In the genomic region with DNA sequence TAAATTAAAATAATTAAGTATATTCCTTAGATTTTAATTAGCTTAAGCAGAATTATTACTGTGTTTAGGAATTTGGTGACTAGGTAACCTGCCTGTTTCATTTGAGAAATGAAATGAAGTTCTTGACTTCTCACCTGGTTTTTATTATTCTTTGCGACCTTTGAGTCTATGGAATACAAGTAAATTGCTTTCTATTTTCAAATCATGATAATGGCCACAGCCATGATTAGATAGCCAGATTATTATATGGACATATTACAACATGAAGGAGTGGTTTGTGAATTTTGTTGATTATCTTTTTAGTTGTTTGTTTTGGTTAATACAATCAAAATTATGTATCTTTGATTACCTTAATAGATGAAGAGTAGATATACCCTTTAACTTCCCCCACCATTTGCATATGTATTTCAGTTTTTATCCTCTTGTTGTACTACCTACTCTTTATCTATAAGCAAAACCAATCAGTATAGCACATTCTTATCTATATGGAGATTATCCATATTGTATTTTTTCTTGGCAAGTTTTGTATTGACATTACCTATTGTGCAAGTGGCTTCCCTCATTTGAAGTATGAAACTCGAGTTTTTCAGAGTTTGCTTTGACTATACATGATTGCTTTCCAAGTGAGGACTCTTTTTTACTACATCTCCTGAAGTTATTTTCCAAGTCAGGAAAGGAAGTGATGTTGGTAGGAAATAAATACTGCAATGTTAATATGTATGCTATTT, we compare ENCODE assay signal across 23 cellular contexts. TPM values are rescaled to one million over a fixed set of nuclear protein-coding genes. Genes with fewer than 3 reads are reported as not detected.
A peak's percentile ranks its signal among the peaks of the same experiment; 100 is the strongest.
DNase-seq lines count a peak whose midpoint lies in the region; ATAC-seq, FAIRE-seq and TF ChIP-seq lines count a peak whose summit lies in the region.
"Had no signal": no experiment of that assay in that cellular context is flagged by ENCODE, and none has a peak within 500 bp of the region (broad histone marks: within the 10 kb centered on the region; RNA-seq: fewer than 3 reads in every experiment).

No MANE protein-coding gene starts in this region.

- BruUV-seq in Caco-2 (replicated peaks; lab: Mats Ljungman, UMichigan) = no TSS peak

- H3K36me3 Mint-ChIP-seq in Caco-2 (ENCODE audit: insufficient read depth, unreplicated experiment) = peaks cover 33% of the 10 kb centered on the region
- H3K36me3 Mint-ChIP-seq in mesothelial cell of epicardium = peaks cover 27% of the 10 kb centered on the region

- FAIRE-seq in pancreas (lab: Jason Lieb, UNC) = peak; percentile 78
- FAIRE-seq: G401.6, GM12892 had no signal

- H3K4me1 ChIP-seq in Caco-2 (peaks cover 8% of the 10 kb centered on the region; the same call in 1 of the 2 replicates), pancreas (peaks cover 6 to 28% (median 19%) of the 10 kb centered on the region in 3 donors), upper lobe of left lung (peaks cover 0 to 24% (median 11%) of the 10 kb centered on the region in 4 donors)
- H3K4me1 ChIP-seq: SJCRH30 had no signal

- 46 to 49% methylated on average over 2 of the region's 2 CpGs for WGBS in pancreas, 2 donors
- 71 to 72% methylated on average over 2 of the region's 2 CpGs for WGBS in upper lobe of left lung, 2 donors

- no peaks in the 10 kb centered on the region for H3K27me3 Mint-ChIP-seq in Caco-2 (ENCODE audit: insufficient read depth, unreplicated experiment)
- H3K27me3 Mint-ChIP-seq in mesothelial cell of epicardium (ENCODE audit: low read depth) = no peaks in the 10 kb centered on the region
- H3K27me3 Mint-ChIP-seq: CD4-positive, alpha-beta memory T cell had no signal

- H3K9me3 ChIP-seq in Caco-2 (no peaks in the 10 kb centered on the region), pancreas (no peaks in the 10 kb centered on the region), upper lobe of left lung (no peaks in the 10 kb centered on the region)
- H3K9me3 ChIP-seq: SJCRH30 had no signal

- ATAC-seq in left colon (peak; percentile 77), pancreas (peak in 3 of 4 donors; percentile 24 to 62 (median 29)), upper lobe of left lung (ENCODE audit: low FRiP score in 2 of 2) (no peak), GM21737 (IDR thresholded peaks at IDR 0.05; ENCODE audit: unreplicated experiment) (no peak)
- ATAC-seq: Panc1 had no signal

- POLR2A ChIA-PET in Caco-2 (lab: Charles Lee) = no interaction called here

- TF ChIP-seq POLR2A in upper lobe of left lung (IDR thresholded peaks at IDR 0.05) = no peak

- CTCF ChIA-PET in Caco-2 (lab: Charles Lee) = no interaction called here

- H3K4me3 ChIP-seq in Caco-2 (ENCODE audit: low read depth, low read length) (no peak overlapping the region), choroid plexus epithelial cell (ENCODE audit: low read depth, low read length) (no peak overlapping the region), pancreas (no peak overlapping the region), upper lobe of left lung (no peak overlapping the region)
- H3K4me3 ChIP-seq: BLaER1 treated with 17β-estradiol and CSF1 and Interleukin-3, amounts not matched to agents 10 nM and 100 nM; SJCRH30 had no signal

- H3K4me3 Mint-ChIP-seq in Caco-2 (ENCODE audit: unreplicated experiment) = peak overlapping the region; percentile 5
- H3K4me3 Mint-ChIP-seq in mesothelial cell of epicardium = no peak overlapping the region
- H3K4me3 Mint-ChIP-seq: CD4-positive, alpha-beta memory T cell; H9 had no signal

- no peak overlapping the region for H3K27ac ChIP-seq in pancreas
- no peak overlapping the region for H3K27ac ChIP-seq in upper lobe of left lung
- H3K27ac ChIP-seq: BLaER1 treated with 17β-estradiol and CSF1 and Interleukin-3, amounts not matched to agents 10 nM and 100 nM; SJCRH30 had no signal

- no peak for TF ChIP-seq EP300 in upper lobe of left lung (IDR thresholded peaks at IDR 0.05)

- H3K9me3 Mint-ChIP-seq in Caco-2 (ENCODE audit: unreplicated experiment) (peaks cover 9% of the 10 kb centered on the region), mesothelial cell of epicardium (peaks cover 23% of the 10 kb centered on the region)

- peak overlapping the region; percentile 62 for H3K27ac Mint-ChIP-seq in Caco-2 (ENCODE audit: unreplicated experiment)
- H3K27ac Mint-ChIP-seq in mesothelial cell of epicardium = no peak overlapping the region
- H3K27ac Mint-ChIP-seq: H9 had no signal

- DNase-seq in Caco-2 (no peak), choroid plexus epithelial cell (ENCODE audit: low read depth) (peak; percentile 15), left colon (no peak), pancreas (no peak), upper lobe of left lung (no peak), OCI-M1 (lab: John Stamatoyannopoulos, UW) (no peak), mesothelial cell of epicardium (ENCODE audit: low spot score in 2 of 2, unreplicated experiment in 2 of 2) (no peak)
- DNase-seq: 8988T; CD4-positive, alpha-beta memory T cell; H9; Karpas-422; NCI-H1105 treated with DMSO at 0.1 percent for 48 hours; NCI-H2029 treated with DMSO at 0.1 percent for 48 hours; NCI-H226; NCI-H510A treated with DMSO at 0.1 percent for 48 hours; NCI-H748 treated with DMSO at 0.1 percent for 48 hours; NK-92 treated with Interleukin-12 subunit alpha and Interleukin-12 subunit beta, amount 100 ng/mL, for 24 hours; SJCRH30 had no signal

- TF ChIP-seq CTCF in Caco-2 (IDR thresholded peaks at IDR 0.05; ENCODE audit: insufficient read depth in 1 of 2, low read depth in 1 of 2, low read length in 1 of 2, severe bottlenecking in 1 of 2, unreplicated experiment in 1 of 2) (no peak), choroid plexus epithelial cell (conservative IDR thresholded peaks at IDR 0.05; ENCODE audit: low read depth, low read length) (no peak), pancreas (IDR thresholded peaks at IDR 0.05) (no peak), upper lobe of left lung (IDR thresholded peaks at IDR 0.05) (no peak), mesothelial cell of epicardium (IDR thresholded peaks at IDR 0.05; ENCODE audit: unreplicated experiment) (no peak)

- H3K27me3 ChIP-seq in Caco-2 (replicated peaks; ENCODE audit: control insufficient read depth, insufficient read depth, low read length) (no peaks in the 10 kb centered on the region), pancreas (no peaks in the 10 kb centered on the region), upper lobe of left lung (no peaks in the 10 kb centered on the region)
- H3K27me3 ChIP-seq: BLaER1 treated with 17β-estradiol and CSF1 and Interleukin-3, amounts not matched to agents 10 nM and 100 nM; SJCRH30 had no signal

- H3K4me1 Mint-ChIP-seq in Caco-2 (ENCODE audit: low read depth, unreplicated experiment) (peaks cover 24% of the 10 kb centered on the region), mesothelial cell of epicardium (peaks cover 9% of the 10 kb centered on the region)

- H3K36me3 ChIP-seq in Caco-2 (ENCODE audit: control insufficient read depth, insufficient read depth, low read length) (no peaks in the 10 kb centered on the region; the same call in none of the 2 replicates), pancreas (peaks cover 0 to 8% (median 3%) of the 10 kb centered on the region in 3 donors), upper lobe of left lung (peaks cover 0 to 6% (median 0%) of the 10 kb centered on the region in 4 donors)
- H3K36me3 ChIP-seq: SJCRH30 had no signal

- intact Hi-C loops in Caco-2 (cut with micrococcal nuclease; ENCODE audit: unreplicated experiment) (no loop called here), left colon (cut with DNase I, micrococcal nuclease) (no loop called here), pancreas (cut with DNase I) (no loop called here)

RNA-seq across cellular contexts. Expression of a gene that starts 47.9 kb away (rescaled TPM):
- 65.3 and 69.3 TPM in 2 replicates for total RNA-seq in Caco-2 (2022)
- total RNA-seq in left colon = 100 to 1,000 TPM; 103 to 111 TPM
- 10 to 100 TPM; 15.9 to 38.5 (median 19.7) TPM for total RNA-seq in pancreas
- polyA plus RNA-seq in pancreas = 10 to 100 TPM in 1 of 2 donors, 1 to 10 TPM in 1; 7.6 to 11.3 TPM
- total RNA-seq in upper lobe of left lung = 10 to 100 TPM; 22.0 to 86.5 (median 29.3) TPM
- 32.2 to 34.9 TPM (median 34.4 TPM) in 3 replicates for total RNA-seq in mesothelial cell of epicardium

Comparison
In these comparisons a context has a peak if more than half of its experiments do, and no peak if none do; other contexts are left out.
1. ATAC-seq: peak in left colon (single experiment) and pancreas (3 of 4); none in upper lobe of left lung (0 of 2) and GM21737 (single experiment).